In the genomic region with DNA sequence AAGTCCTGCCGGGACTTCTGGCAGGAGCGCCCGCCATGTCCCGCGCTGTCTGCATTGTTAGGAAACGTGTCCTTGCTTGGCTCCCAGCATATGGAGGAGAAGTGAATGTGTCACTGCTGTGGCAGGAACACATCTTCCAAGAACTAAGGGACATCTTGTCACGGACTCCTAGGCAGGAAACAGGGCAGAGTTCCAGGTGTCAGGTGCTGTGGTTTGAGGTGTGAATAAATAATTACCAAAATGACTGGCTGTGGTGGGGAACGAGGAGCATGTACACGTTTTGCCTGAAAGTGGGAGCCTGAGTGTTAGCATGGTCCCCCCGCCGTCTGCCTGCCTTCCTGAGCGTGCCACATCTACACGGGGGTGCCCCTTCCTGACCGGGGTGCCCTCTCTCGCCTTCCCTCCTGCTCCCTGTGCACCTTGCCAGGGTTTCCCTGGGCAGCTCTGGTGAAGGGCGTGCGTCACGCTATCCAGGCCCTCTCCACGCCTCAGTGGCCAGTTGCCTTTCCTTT, we compare ENCODE assay signal across 9 cellular contexts.
DNase-seq lines count a peak whose midpoint lies in the region; ATAC-seq and FAIRE-seq lines count a peak whose summit lies in the region.
"Had no signal": no experiment of that assay in that cellular context is flagged by ENCODE, and none has a peak within 500 bp of the region (broad histone marks: within the 10 kb centered on the region; RNA-seq: fewer than 3 reads in every experiment).

No MANE protein-coding gene starts in this region.

- peaks cover 28% of the 10 kb centered on the region for H3K4me1 Mint-ChIP-seq in activated CD4-positive, alpha-beta T cell treated with anti-CD3 and anti-CD28 coated beads for 36 hours
- peaks cover 19% of the 10 kb centered on the region for H3K4me1 Mint-ChIP-seq in activated T-helper 2 cell treated with anti-CD3 and anti-CD28 coated beads, Interferon-gamma antibody, Interleukin-2, Interleukin-4, amounts not matched to agents 10 μg/mL and 5 μg/mL and 100 μg/mL, durations not matched to agents 14 hours and 24 hours and 36 hours (ENCODE audit: low read depth)

- peak overlapping the region; percentile 37 for H3K27ac Mint-ChIP-seq in activated CD4-positive, alpha-beta T cell treated with anti-CD3 and anti-CD28 coated beads for 36 hours
- no peak overlapping the region for H3K27ac Mint-ChIP-seq in activated T-helper 2 cell treated with anti-CD3 and anti-CD28 coated beads, Interferon-gamma antibody, Interleukin-2, Interleukin-4, amounts not matched to agents 10 μg/mL and 5 μg/mL and 100 μg/mL, durations not matched to agents 14 hours and 24 hours and 36 hours

- peaks cover 6% of the 10 kb centered on the region for H3K36me3 Mint-ChIP-seq in activated CD4-positive, alpha-beta T cell treated with anti-CD3 and anti-CD28 coated beads for 36 hours (ENCODE audit: low read depth)
- H3K36me3 Mint-ChIP-seq in activated T-helper 2 cell treated with anti-CD3 and anti-CD28 coated beads, Interferon-gamma antibody, Interleukin-2, Interleukin-4, amounts not matched to agents 10 μg/mL and 5 μg/mL and 100 μg/mL, durations not matched to agents 14 hours and 24 hours and 36 hours (ENCODE audit: low read depth) = peaks cover 8% of the 10 kb centered on the region

- FAIRE-seq in HTR-8/SVneo (lab: Jason Lieb, UNC) = no peak
- FAIRE-seq: A549 had no signal

- H3K9me3 Mint-ChIP-seq in activated CD4-positive, alpha-beta T cell treated with anti-CD3 and anti-CD28 coated beads for 36 hours (ENCODE audit: low read depth) = no peaks in the 10 kb centered on the region
- H3K9me3 Mint-ChIP-seq in activated T-helper 2 cell treated with anti-CD3 and anti-CD28 coated beads, Interferon-gamma antibody, Interleukin-2, Interleukin-4, amounts not matched to agents 10 μg/mL and 5 μg/mL and 100 μg/mL, durations not matched to agents 14 hours and 24 hours and 36 hours = no peaks in the 10 kb centered on the region

- intact Hi-C loops in activated CD4-positive, alpha-beta T cell treated with anti-CD3 and anti-CD28 coated beads for 36 hours (cut with DNase I, micrococcal nuclease) = loop anchor here (1.0 to 5.0 kb wide), 3 partner anchors 18 to 239 kb away; a partner anchor contains a TSS
- intact Hi-C loops in activated T-helper 2 cell treated with anti-CD3 and anti-CD28 coated beads, Interferon-gamma antibody, Interleukin-2, Interleukin-4, amounts not matched to agents 10 μg/mL and 5 μg/mL and 100 μg/mL, durations not matched to agents 14 hours and 24 hours and 36 hours (cut with micrococcal nuclease) = no loop called here

- H3K27me3 Mint-ChIP-seq in activated CD4-positive, alpha-beta T cell treated with anti-CD3 and anti-CD28 coated beads for 36 hours = no peaks in the 10 kb centered on the region
- no peaks in the 10 kb centered on the region for H3K27me3 Mint-ChIP-seq in activated T-helper 2 cell treated with anti-CD3 and anti-CD28 coated beads, Interferon-gamma antibody, Interleukin-2, Interleukin-4, amounts not matched to agents 10 μg/mL and 5 μg/mL and 100 μg/mL, durations not matched to agents 14 hours and 24 hours and 36 hours (ENCODE audit: low read depth)

- ATAC-seq in activated CD4-positive, alpha-beta T cell treated with anti-CD3 and anti-CD28 coated beads for 36 hours = peak; percentile 83
- ATAC-seq in HG03039 (IDR thresholded peaks at IDR 0.05; ENCODE audit: unreplicated experiment) = peak; percentile 60
- ATAC-seq in HG03139 (IDR thresholded peaks at IDR 0.05; ENCODE audit: unreplicated experiment) = no peak
- ATAC-seq in GM21360 (IDR thresholded peaks at IDR 0.05; ENCODE audit: unreplicated experiment) = no peak
- ATAC-seq: A549 had no signal

- POLR2A ChIA-PET in activated CD4-positive, alpha-beta T cell treated with anti-CD3 and anti-CD28 coated beads for 36 hours (lab: Charles Lee) = no interaction called here

- peak; percentile 73 for DNase-seq in activated CD4-positive, alpha-beta T cell treated with anti-CD3 and anti-CD28 coated beads for 36 hours
- no peak for DNase-seq in activated CD4-positive, alpha-beta T cell treated with anti-CD3 and anti-CD28 coated beads for 1 hour
- peak; percentile 16 for DNase-seq in activated T-helper 2 cell treated with anti-CD3 and anti-CD28 coated beads, Interferon-gamma antibody, Interleukin-2, Interleukin-4, amounts not matched to agents 10 μg/mL and 5 μg/mL and 100 μg/mL, durations not matched to agents 14 hours and 24 hours and 36 hours (ENCODE audit: low spot score)
- peak; percentile 24 for DNase-seq in stimulated activated CD8-positive, alpha-beta memory T cell treated with anti-CD3 and anti-CD28 coated beads, Interleukin-4, amount 100 ng/mL, for 24 hours (ENCODE audit: low read depth)
- no peak for DNase-seq in HTR-8/SVneo (ENCODE audit: insufficient read length, low spot score)

- CTCF ChIA-PET in activated CD4-positive, alpha-beta T cell treated with anti-CD3 and anti-CD28 coated beads for 36 hours (lab: Charles Lee) = interaction anchor here (0.6 to 1.3 kb wide), 4 partner anchors 8 to 176 kb away, joined by 3 to 4 read pairs (median 4); no protein-coding TSS in a partner anchor

- peak overlapping the region; percentile 31 for H3K4me3 Mint-ChIP-seq in activated CD4-positive, alpha-beta T cell treated with anti-CD3 and anti-CD28 coated beads for 36 hours
- H3K4me3 Mint-ChIP-seq in activated T-helper 2 cell treated with anti-CD3 and anti-CD28 coated beads, Interferon-gamma antibody, Interleukin-2, Interleukin-4, amounts not matched to agents 10 μg/mL and 5 μg/mL and 100 μg/mL, durations not matched to agents 14 hours and 24 hours and 36 hours (ENCODE audit: low read depth) = no peak overlapping the region

Comparison
In these comparisons a context has a peak if more than half of its experiments do, and no peak if none do; other contexts are left out.
1. DNase-seq: peak in activated CD4-positive, alpha-beta T cell treated with anti-CD3 and anti-CD28 coated beads for 36 hours (single experiment), activated T-helper 2 cell treated with anti-CD3 and anti-CD28 coated beads, Interferon-gamma antibody, Interleukin-2, Interleukin-4, amounts not matched to agents 10 μg/mL and 5 μg/mL and 100 μg/mL, durations not matched to agents 14 hours and 24 hours and 36 hours (single experiment) and stimulated activated CD8-positive, alpha-beta memory T cell treated with anti-CD3 and anti-CD28 coated beads, Interleukin-4, amount 100 ng/mL, for 24 hours (single experiment); none in activated CD4-positive, alpha-beta T cell treated with anti-CD3 and anti-CD28 coated beads for 1 hour (single experiment) and HTR-8/SVneo (single experiment).
2. ATAC-seq: peak in activated CD4-positive, alpha-beta T cell treated with anti-CD3 and anti-CD28 coated beads for 36 hours (single experiment) and HG03039 (single experiment); none in HG03139 (single experiment) and GM21360 (single experiment).